Comparison of ENCODE assay signal across 22 cellular contexts in genomic region chr3:124553178-124553577, GRCh38.
DNase-seq lines count a peak whose midpoint lies in the region; ATAC-seq and TF ChIP-seq lines count a peak whose summit lies in the region.
"Had no signal": no experiment of that assay in that cellular context is flagged by ENCODE, and none has a peak within 500 bp of the region (broad histone marks: within the 10 kb centered on the region; RNA-seq: fewer than 3 reads in every experiment).

No MANE protein-coding gene starts in this region.

- peak overlapping the region; percentile 32 for H2BK120ac ChIP-seq in mesendoderm (ENCODE audit: low read depth, low read length)

- POLR2A ChIA-PET in T-cell (lab: Charles Lee): no interaction called here

- H3K27ac ChIP-seq in mesendoderm (ENCODE audit: low read depth, low read length) (no peak overlapping the region), dorsolateral prefrontal cortex (no peak overlapping the region)
- H3K27ac ChIP-seq: GM23248 had no signal

- peak; percentile 28 to 64 for ATAC-seq in activated naive CD4-positive, alpha-beta T cell treated with anti-CD3 and anti-CD28 coated beads, Interleukin-2, amount 50 U/mL, for 72 hours
- peak; percentile 54 for ATAC-seq in T-helper 17 cell
- ATAC-seq in T-cell (replicated peaks in 1 of 4): no peak
- ATAC-seq: PC-3 had no signal

- H3K27me3 Mint-ChIP-seq in T-helper 17 cell: peaks cover 93% of the 10 kb centered on the region
- H3K27me3 Mint-ChIP-seq in T-cell: peaks cover 44 to 59% of the 10 kb centered on the region in 2 donors

- no peak for TF ChIP-seq CTCF in dorsolateral prefrontal cortex (IDR thresholded peaks at IDR 0.05 in 54 of 56, conservative IDR thresholded peaks at IDR 0.05 in 2 of 56; ENCODE audit: low read depth in 1 of 56, partially characterized antibody in 56 of 56)

- H3K27me3 ChIP-seq in mesendoderm (ENCODE audit: insufficient read depth, low read length, poor library complexity) (no peaks in the 10 kb centered on the region), dorsolateral prefrontal cortex (no peaks in the 10 kb centered on the region)

- no peaks in the 10 kb centered on the region for H3K36me3 Mint-ChIP-seq in activated naive CD4-positive, alpha-beta T cell treated with anti-CD3 and anti-CD28 coated beads, Interleukin-2, amount 50 U/mL, for 72 hours
- H3K36me3 Mint-ChIP-seq in T-helper 17 cell (ENCODE audit: low read depth) (peaks cover 11% of the 10 kb centered on the region), T-cell (no peaks in the 10 kb centered on the region)
- H3K36me3 Mint-ChIP-seq: CD4-positive, alpha-beta memory T cell had no signal

- no peak overlapping the region for H2AK5ac ChIP-seq in mesendoderm (ENCODE audit: low read length)

- no CpG with 5 or more reads among the region's 3 CpGs for WGBS in mesendoderm (ENCODE audit: extremely low coverage, insufficient coverage, low lambda C conversion rate)

- CTCF ChIA-PET in T-cell (lab: Charles Lee): interaction anchor here in 1 of 2 donors (1.5 kb wide), 1 partner anchor 12 kb away, joined by 4 read pairs; no protein-coding TSS in a partner anchor

- no peak overlapping the region for H3K23ac ChIP-seq in mesendoderm (ENCODE audit: low read length)

- H3K9me3 Mint-ChIP-seq in activated naive CD4-positive, alpha-beta T cell treated with anti-CD3 and anti-CD28 coated beads, Interleukin-2, amount 50 U/mL, for 72 hours: no peaks in the 10 kb centered on the region
- H3K9me3 Mint-ChIP-seq in T-cell: no peaks in the 10 kb centered on the region
- H3K9me3 Mint-ChIP-seq: CD4-positive, alpha-beta memory T cell had no signal

- no peaks in the 10 kb centered on the region for H3K79me2 ChIP-seq in mesendoderm (ENCODE audit: control insufficient read depth, insufficient read depth, low read length)

- H3K4me2 ChIP-seq in mesendoderm (ENCODE audit: low read length): no peak overlapping the region

- intact Hi-C loops in dorsolateral prefrontal cortex (cut with DNase I): loop anchor here (5.0 to 10.0 kb wide), 3 partner anchors 201 to 538 kb away; no protein-coding TSS in a partner anchor

- DNase-seq in activated naive CD4-positive, alpha-beta T cell treated with anti-CD3 and anti-CD28 coated beads, Interleukin-2, amount 50 U/mL, for 72 hours (ENCODE audit: low spot score in 2 of 2): no peak
- no peak for DNase-seq in activated naive CD4-positive, alpha-beta T cell treated with Interleukin-2 at 50 U/mL for 16 hours
- DNase-seq in T-helper 17 cell: no peak
- no peak for DNase-seq in mesendoderm
- no peak for DNase-seq in dorsolateral prefrontal cortex
- no peak for DNase-seq in T-cell
- DNase-seq in NCI-H510A (lab: John Stamatoyannopoulos, UW): no peak
- DNase-seq: CD4-positive, alpha-beta memory T cell; COR-L47; DMS53; GM23248; H7; KBM-7; NCI-H1105 treated with DMSO at 0.1 percent for 48 hours; NCI-H146; NCI-H1930; NCI-H2107; NCI-H446; NCI-H526; NCI-H82; NK-92 treated with Interleukin-12 subunit alpha and Interleukin-12 subunit beta, amount 100 ng/mL, for 24 hours; PC-3 had no signal

- H3K9ac ChIP-seq in mesendoderm (ENCODE audit: low read length): no peak overlapping the region
- H3K9ac ChIP-seq: GM23248 had no signal

- H3K4me1 ChIP-seq in mesendoderm (ENCODE audit: control insufficient read depth, low read depth, low read length): peaks cover 4% of the 10 kb centered on the region

- H3K4me3 ChIP-seq in mesendoderm (ENCODE audit: low read length) (no peak overlapping the region), dorsolateral prefrontal cortex (no peak overlapping the region)
- H3K4me3 ChIP-seq: GM23248 had no signal

- no peak overlapping the region for H3K4me3 Mint-ChIP-seq in T-helper 17 cell
- no peak overlapping the region for H3K4me3 Mint-ChIP-seq in T-cell
- H3K4me3 Mint-ChIP-seq: CD4-positive, alpha-beta memory T cell had no signal

- peaks cover 18% of the 10 kb centered on the region for H3K4me1 Mint-ChIP-seq in T-helper 17 cell
- peaks cover 0 to 8% (median 6%) of the 10 kb centered on the region in 3 donors for H3K4me1 Mint-ChIP-seq in T-cell

- no peak overlapping the region for H3K4ac ChIP-seq in mesendoderm (ENCODE audit: low read depth, low read length)

- no peak overlapping the region for H3K27ac Mint-ChIP-seq in activated naive CD4-positive, alpha-beta T cell treated with anti-CD3 and anti-CD28 coated beads, Interleukin-2, amount 50 U/mL, for 72 hours
- H3K27ac Mint-ChIP-seq in T-helper 17 cell (no peak overlapping the region), T-cell (peak overlapping the region in 1 of 2 donors; percentile 16)
- H3K27ac Mint-ChIP-seq: CD4-positive, alpha-beta memory T cell had no signal

- no peak overlapping the region for H4K8ac ChIP-seq in mesendoderm (ENCODE audit: low read depth, low read length)

- no peaks in the 10 kb centered on the region for H3K36me3 ChIP-seq in mesendoderm (ENCODE audit: control insufficient read depth, insufficient read depth, low read length)

- no peak overlapping the region for H2BK15ac ChIP-seq in mesendoderm (replicated peaks; ENCODE audit: low read depth)

- H3K56ac ChIP-seq in mesendoderm (ENCODE audit: low read length): no peak overlapping the region

- H4K5ac ChIP-seq in mesendoderm (ENCODE audit: low read length): no peak overlapping the region

- no peaks in the 10 kb centered on the region for H3K79me1 ChIP-seq in mesendoderm (ENCODE audit: low read length)

- no peak overlapping the region for H2BK5ac ChIP-seq in mesendoderm (ENCODE audit: low read length)

- H3K18ac ChIP-seq in mesendoderm (ENCODE audit: low read length): no peak overlapping the region

- no peaks in the 10 kb centered on the region for H3K9me3 ChIP-seq in T-helper 17 cell (ENCODE audit: control insufficient read depth, low read length, poor library complexity, severe bottlenecking)

Comparison
In these comparisons a context has a peak if more than half of its experiments do, and no peak if none do; other contexts are left out.
1. ATAC-seq: peak in activated naive CD4-positive, alpha-beta T cell treated with anti-CD3 and anti-CD28 coated beads, Interleukin-2, amount 50 U/mL, for 72 hours (2 of 2) and T-helper 17 cell (single experiment); none in T-cell (0 of 4).